1 cellular context compared by ENCODE assay signal in genomic region chr16:19555186-19555937, GRCh38.
TF ChIP-seq lines count a peak whose summit lies in the region.

Gene VPS35L (plus strand): TSS chr16:19555703. CDS start chr16:19555730, 27 bp downstream.

TF ChIP-seq in K562, 482 proteins besides CTCF, POLR2A, EP300 and RAD21 (continued from another document and continues in another):
- TF ChIP-seq TSHZ1 (CRISPR knock-in tag; IDR thresholded peaks at IDR 0.05) = no peak
- TF ChIP-seq ZNF518B (CRISPR knock-in tag; IDR thresholded peaks at IDR 0.05) = no peak
- no peak for TF ChIP-seq SFPQ (IDR thresholded peaks at IDR 0.05; ENCODE audit: low read depth, low read length)
- no peak for TF ChIP-seq CBFA2T3 (IDR thresholded peaks at IDR 0.05)
- TF ChIP-seq C11orf30 (IDR thresholded peaks at IDR 0.05; ENCODE audit: low read depth) = peak; percentile 86
- no peak for TF ChIP-seq TGIF2 (CRISPR knock-in tag; IDR thresholded peaks at IDR 0.05)
- TF ChIP-seq IFI16 (CRISPR knock-in tag; IDR thresholded peaks at IDR 0.05) = no peak
- TF ChIP-seq DNMT1 (IDR thresholded peaks at IDR 0.05) = no peak
- no peak for TF ChIP-seq ZNF212 (CRISPR knock-in tag; IDR thresholded peaks at IDR 0.05)
- 0 out of 2 replicates have a peak, but pooled peaks have one; percentile 36 for TF ChIP-seq ZBTB40 (IDR thresholded peaks at IDR 0.05)
- TF ChIP-seq ZBTB40 (CRISPR knock-in tag; IDR thresholded peaks at IDR 0.05) = no peak
- TF ChIP-seq USF1 (CRISPR knock-in tag; IDR thresholded peaks at IDR 0.05) = peak; percentile 93
- no peak for TF ChIP-seq IRF1 (CRISPR knock-in tag; IDR thresholded peaks at IDR 0.05; ENCODE audit: borderline replicate concordance)
- peak in 1 of 3 experiments; percentile 93; a peak in 2 of 6 replicates for TF ChIP-seq ZBTB11 (CRISPR knock-in tag; IDR thresholded peaks at IDR 0.05)
- no peak for TF ChIP-seq ZBTB43 (CRISPR knock-in tag; IDR thresholded peaks at IDR 0.05)
- no peak for TF ChIP-seq E2F8 (IDR thresholded peaks at IDR 0.05; ENCODE audit: low read depth, partially characterized antibody)
- no peak for TF ChIP-seq FOXJ2 (tag; IDR thresholded peaks at IDR 0.05)
- no peak for TF ChIP-seq POLR3A (IDR thresholded peaks at IDR 0.05; ENCODE audit: borderline replicate concordance, extremely low read depth, insufficient read depth, insufficient read length)
- TF ChIP-seq SIX5 (IDR thresholded peaks at IDR 0.05; ENCODE audit: borderline replicate concordance in 1 of 2, insufficient read depth in 1 of 2, low read depth in 1 of 2, low read length in 2 of 2) = peak; percentile 59 to 63; a peak in 3 of 4 replicates
- TF ChIP-seq SREBF1 (IDR thresholded peaks at IDR 0.05; ENCODE audit: borderline replicate concordance, low read depth, low read length) = no peak
- no peak for TF ChIP-seq ZC3H8 (IDR thresholded peaks at IDR 0.05)
